In genomic region chr12:123441523-123442164, GRCh38 we compare ENCODE assay signal across 12 cellular contexts.
DNase-seq lines count a peak whose midpoint lies in the region; ATAC-seq and TF ChIP-seq lines count a peak whose summit lies in the region.
"Had no signal": no experiment of that assay in that cellular context is flagged by ENCODE, and none has a peak within 500 bp of the region (broad histone marks: within the 10 kb centered on the region; RNA-seq: fewer than 3 reads in every experiment).

No MANE protein-coding gene starts in this region.

- TF ChIP-seq CTCF in RWPE1 (conservative IDR thresholded peaks at IDR 0.05; ENCODE audit: low read depth) = no peak

- H3K27ac ChIP-seq in RWPE1 = no peak overlapping the region

- POLR2A ChIA-PET in RWPE1 (lab: Yijun Ruan, JAX; ENCODE audit: low non-redundant PET) = no interaction called here

- no peak for DNase-seq in stimulated activated naive B cell treated with anti-CD40 and anti-IgM and Interleukin-4, amounts not matched to agents 10 μg/mL and 1 μg/mL and 100 μg/mL, for 72 hours
- DNase-seq in ecto neural progenitor cell (ENCODE audit: low spot score) (no peak), RWPE1 (ENCODE audit: low spot score) (no peak), NCI-H2107 (lab: John Stamatoyannopoulos, UW) (no peak)
- DNase-seq: activated CD4-positive, alpha-beta memory T cell treated with anti-CD3 and anti-CD28 coated beads, Interleukin-2, amount 10 ng/mL, durations not matched to agents 7 days and 5 days; COR-L47; HCEC 1CT; kidney glomerular epithelial cell; NCI-H1092 treated with DMSO at 0.1 percent for 48 hours had no signal

- H3K27me3 Mint-ChIP-seq in stimulated activated naive B cell treated with anti-CD40 and anti-IgM and Interleukin-4, amounts not matched to agents 10 μg/mL and 1 μg/mL and 100 μg/mL, for 72 hours = no peaks in the 10 kb centered on the region
- H3K27me3 Mint-ChIP-seq: activated CD4-positive, alpha-beta memory T cell treated with anti-CD3 and anti-CD28 coated beads, Interleukin-2, amount 10 ng/mL, durations not matched to agents 7 days and 5 days had no signal

- peak; percentile 51 for ATAC-seq in GM18873 (IDR thresholded peaks at IDR 0.05; ENCODE audit: low FRiP score, unreplicated experiment)
- peak; percentile 43 for ATAC-seq in GM21737 (IDR thresholded peaks at IDR 0.05; ENCODE audit: unreplicated experiment)
- ATAC-seq in HG03280 (IDR thresholded peaks at IDR 0.05; ENCODE audit: unreplicated experiment) = peak; percentile 53
- peak in 1 of 2 donors; percentile 20 for ATAC-seq in stimulated activated naive B cell treated with anti-CD40 and anti-IgM and Interleukin-4, amounts not matched to agents 10 μg/mL and 1 μg/mL and 100 μg/mL, for 72 hours (replicated peaks)

- CTCF ChIA-PET in RWPE1 (lab: Yijun Ruan, JAX) = interaction anchor here (0.5 kb wide), 1 partner anchor 9 kb away, joined by 13 read pairs; no protein-coding TSS in a partner anchor

- no peaks in the 10 kb centered on the region for H3K9me3 Mint-ChIP-seq in stimulated activated naive B cell treated with anti-CD40 and anti-IgM and Interleukin-4, amounts not matched to agents 10 μg/mL and 1 μg/mL and 100 μg/mL, for 72 hours
- H3K9me3 Mint-ChIP-seq: activated CD4-positive, alpha-beta memory T cell treated with anti-CD3 and anti-CD28 coated beads, Interleukin-2, amount 10 ng/mL, durations not matched to agents 7 days and 5 days had no signal

- H3K36me3 Mint-ChIP-seq in stimulated activated naive B cell treated with anti-CD40 and anti-IgM and Interleukin-4, amounts not matched to agents 10 μg/mL and 1 μg/mL and 100 μg/mL, for 72 hours = peaks cover 0 to 5% of the 10 kb centered on the region in 2 donors

- peak overlapping the region; percentile 88 for H3K27ac Mint-ChIP-seq in stimulated activated naive B cell treated with anti-CD40 and anti-IgM and Interleukin-4, amounts not matched to agents 10 μg/mL and 1 μg/mL and 100 μg/mL, for 72 hours
- H3K27ac Mint-ChIP-seq: activated CD4-positive, alpha-beta memory T cell treated with anti-CD3 and anti-CD28 coated beads, Interleukin-2, amount 10 ng/mL, durations not matched to agents 7 days and 5 days had no signal

- H3K4me1 Mint-ChIP-seq in stimulated activated naive B cell treated with anti-CD40 and anti-IgM and Interleukin-4, amounts not matched to agents 10 μg/mL and 1 μg/mL and 100 μg/mL, for 72 hours = peaks cover 22 to 34% of the 10 kb centered on the region in 2 donors

- peak overlapping the region in 1 of 2 donors; percentile 19 for H3K4me3 Mint-ChIP-seq in stimulated activated naive B cell treated with anti-CD40 and anti-IgM and Interleukin-4, amounts not matched to agents 10 μg/mL and 1 μg/mL and 100 μg/mL, for 72 hours
- H3K4me3 Mint-ChIP-seq: activated CD4-positive, alpha-beta memory T cell treated with anti-CD3 and anti-CD28 coated beads, Interleukin-2, amount 10 ng/mL, durations not matched to agents 7 days and 5 days had no signal
